Comparison of ENCODE assay signal across 11 cellular contexts in the genomic region with DNA sequence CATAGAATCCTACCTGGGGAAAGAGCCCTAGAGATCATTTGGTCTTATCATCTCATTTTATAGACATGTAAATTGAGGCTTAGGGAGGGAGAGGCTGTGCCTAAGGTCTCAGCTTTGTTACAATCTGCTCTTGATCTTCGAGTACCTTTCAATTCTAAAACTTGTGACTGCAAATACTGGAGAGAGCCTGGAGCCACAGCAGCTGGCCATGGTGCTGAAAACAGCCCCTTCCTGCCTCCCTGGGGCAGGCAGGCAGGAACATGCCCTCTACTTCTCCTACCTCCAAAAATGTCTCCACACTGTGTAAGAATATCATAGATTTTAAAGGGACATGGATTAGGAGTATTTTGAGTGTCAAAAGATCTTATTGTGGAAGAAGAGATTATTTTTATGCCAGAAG. TPM values are rescaled to one million over a fixed set of nuclear protein-coding genes. Genes with fewer than 3 reads are reported as not detected.
DNase-seq lines count a peak whose midpoint lies in the region; ATAC-seq and TF ChIP-seq lines count a peak whose summit lies in the region.
"Had no signal": no experiment of that assay in that cellular context is flagged by ENCODE, and none has a peak within 500 bp of the region (broad histone marks: within the 10 kb centered on the region; RNA-seq: fewer than 3 reads in every experiment).

No MANE protein-coding gene starts in this region.

- intact Hi-C loops in Calu3 (cut with micrococcal nuclease; ENCODE audit: unreplicated experiment) (no loop called here), prostate gland (cut with DNase I) (no loop called here), stomach (cut with DNase I; ENCODE audit: low total_unique reads) (no loop called here)

- no peak for TF ChIP-seq CTCF in Calu3 (IDR thresholded peaks at IDR 0.05; ENCODE audit: unreplicated experiment)
- no peak for TF ChIP-seq CTCF in prostate gland (IDR thresholded peaks at IDR 0.05)
- TF ChIP-seq CTCF in stomach (IDR thresholded peaks at IDR 0.05) = no peak

- H3K36me3 Mint-ChIP-seq in Calu3 (ENCODE audit: insufficient read depth, unreplicated experiment) = no peaks in the 10 kb centered on the region

- peaks cover 26% of the 10 kb centered on the region for H3K27me3 Mint-ChIP-seq in Calu3 (ENCODE audit: unreplicated experiment)

- H3K36me3 ChIP-seq in prostate gland (no peaks in the 10 kb centered on the region), stomach (no peaks in the 10 kb centered on the region)

- CTCF ChIA-PET in Calu3 (lab: Charles Lee) = no interaction called here

- H3K4me3 Mint-ChIP-seq in Calu3 (ENCODE audit: low read depth, unreplicated experiment) = no peak overlapping the region

- no TSS peak for BruUV-seq in Calu3 (replicated peaks; lab: Mats Ljungman, UMichigan)

- H3K4me1 Mint-ChIP-seq in Calu3 (ENCODE audit: low read depth, unreplicated experiment) = no peaks in the 10 kb centered on the region

- 0% methylated on average over 1 of the region's 1 CpG for WGBS in prostate gland
- WGBS in stomach, 5 donors = 0 to 24% (median 11%) methylated on average over 1 of the region's 1 CpG

- no peak overlapping the region for H3K27ac ChIP-seq in prostate gland
- H3K27ac ChIP-seq in stomach = no peak overlapping the region
- H3K27ac ChIP-seq: HL-60 had no signal

- H3K4me3 ChIP-seq in prostate gland (no peak overlapping the region), stomach (no peak overlapping the region)

- ATAC-seq in HG03108 (IDR thresholded peaks at IDR 0.05; ENCODE audit: unreplicated experiment) = no peak

- TF ChIP-seq POLR2A in prostate gland (IDR thresholded peaks at IDR 0.05) = no peak
- no peak for TF ChIP-seq POLR2A in stomach (IDR thresholded peaks at IDR 0.05)

- H3K9me3 ChIP-seq in prostate gland = no peaks in the 10 kb centered on the region
- no peaks in the 10 kb centered on the region for H3K9me3 ChIP-seq in stomach

- H3K9me3 Mint-ChIP-seq in Calu3 (ENCODE audit: low read depth, unreplicated experiment) = no peaks in the 10 kb centered on the region

- H3K27me3 ChIP-seq in prostate gland (replicated peaks; ENCODE audit: insufficient read depth) = no peaks in the 10 kb centered on the region
- H3K27me3 ChIP-seq in stomach = peaks cover 0 to 19% (median 0%) of the 10 kb centered on the region in 3 donors

- H3K27ac Mint-ChIP-seq in Calu3 (ENCODE audit: unreplicated experiment) = no peak overlapping the region

- DNase-seq in Calu3 (peak; percentile 28), HT-29 (ENCODE audit: low spot score) (peak; percentile 16), iPS-NIHi11 (ENCODE audit: low spot score) (peak; percentile 80), prostate gland (ENCODE audit: low spot score) (no peak), stomach (no peak), NCI-H2081 treated with DMSO at 0.1 percent for 48 hours (lab: John Stamatoyannopoulos, UW) (no peak)
- peak; percentile 10 to 12 for DNase-seq in activated CD4-positive, alpha-beta T cell treated with anti-CD3 and anti-CD28 coated beads, Interleukin-2, amount 50 U/mL, for 48 hours
- DNase-seq: effector CD8-positive, alpha-beta T cell; SW 1271 had no signal

- H3K4me1 ChIP-seq in prostate gland (replicated peaks) (no peaks in the 10 kb centered on the region), stomach (no peaks in the 10 kb centered on the region)

- TF ChIP-seq EP300 in stomach (IDR thresholded peaks at IDR 0.05) = no peak

RNA-seq across cellular contexts. Expression of a gene that starts 52.2 kb away (rescaled TPM):
- total RNA-seq in Calu3 (2022) (not detected in 2 replicates), prostate gland (1 to 10 TPM in 1 of 2 donors, not detected in 1; 1.4 TPM), stomach (not detected)
- total RNA-seq in HT-29 (2014; rRNA removed; shearing (Covaris generic)) = not detected in 2 replicates
- polyA plus RNA-seq in stomach = under 1 TPM in 1 of 3 donors, not detected in 2; 0.13 TPM

Comparison
In these comparisons a context has a peak if more than half of its experiments do, and no peak if none do; other contexts are left out.
1. DNase-seq: peak in Calu3 (single experiment), HT-29 (single experiment), activated CD4-positive, alpha-beta T cell treated with anti-CD3 and anti-CD28 coated beads, Interleukin-2, amount 50 U/mL, for 48 hours (2 of 2) and iPS-NIHi11 (single experiment); none in prostate gland (single experiment), stomach (single experiment) and NCI-H2081 treated with DMSO at 0.1 percent for 48 hours (single experiment).